28 cellular contexts compared by ENCODE assay signal in the genomic region with DNA sequence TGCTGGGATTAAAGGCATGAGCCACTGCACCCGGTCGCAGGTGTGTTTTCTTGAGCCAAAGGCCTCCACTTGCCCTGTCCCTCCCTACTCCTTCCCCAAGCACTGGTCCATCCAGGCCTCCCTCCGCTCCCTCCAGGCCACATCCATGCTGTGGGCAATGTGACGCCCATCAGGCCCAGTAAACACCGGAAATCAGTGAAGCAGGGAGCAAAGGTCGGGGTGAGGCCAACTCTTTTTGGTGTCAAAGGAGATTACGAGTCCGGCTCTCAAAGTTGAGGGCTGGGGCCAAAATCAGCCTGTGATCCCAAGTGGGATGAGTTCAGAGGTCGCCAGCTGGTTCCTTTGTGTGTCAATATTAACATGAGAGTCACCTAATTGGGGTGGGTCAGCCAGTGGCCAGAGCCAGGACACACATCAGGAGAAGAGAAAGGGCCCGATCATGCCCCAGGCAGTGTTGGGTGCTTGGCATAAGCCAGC.
"Had no signal": no experiment of that assay in that cellular context is flagged by ENCODE, and none has a peak within 500 bp of the region (broad histone marks: within the 10 kb centered on the region; RNA-seq: fewer than 3 reads in every experiment).

No MANE protein-coding gene starts in this region.

- H3K4me3 ChIP-seq: dorsolateral prefrontal cortex, gastrocnemius medialis, hepatocyte, left ventricle myocardium inferior, lower lobe of right lung, smooth muscle cell, suprapubic skin, transverse colon, upper lobe of right lung, uterus had no signal

- H3K9me3 ChIP-seq: gastrocnemius medialis, left ventricle myocardium inferior, lower lobe of right lung, suprapubic skin, transverse colon, upper lobe of right lung, uterus had no signal

- H3K27me3 ChIP-seq: hepatocyte, uterus had no signal

- H3K79me2 ChIP-seq: hepatocyte, parathyroid adenoma had no signal

- H3K4me1 ChIP-seq: gastrocnemius medialis, left ventricle myocardium inferior, lower lobe of right lung, parathyroid adenoma, suprapubic skin, transverse colon, upper lobe of right lung, uterus had no signal

- H3K27ac ChIP-seq: dorsolateral prefrontal cortex, epithelial cell of prostate, gastrocnemius medialis, hepatocyte, left ventricle myocardium inferior, lower lobe of right lung, parathyroid adenoma, suprapubic skin, transverse colon, upper lobe of right lung, uterus had no signal

- FAIRE-seq: colon had no signal

- H3K4me2 ChIP-seq: hepatocyte, smooth muscle cell had no signal

- DNase-seq: dorsolateral prefrontal cortex; effector CD8-positive, alpha-beta T cell; endodermal cell; foreskin fibroblast; gastrocnemius medialis; head of caudate nucleus; left cardiac atrium; left ventricle myocardium inferior; lower lobe of right lung; naive thymus-derived CD8-positive, alpha-beta T cell; nephron progenitor cell; stimulated activated CD4-positive, alpha-beta T cell treated with anti-CD3 and anti-CD28 coated beads, Interleukin-12 subunit alpha, Interleukin-12 subunit beta, amount 100 ng/mL, for 4 hours; stimulated activated CD4-positive, alpha-beta T cell treated with anti-CD3 and anti-CD28 coated beads, Interleukin-1b, Interleukin-23, amount 100 ng/mL, for 48 hours; stimulated activated CD4-positive, alpha-beta T cell treated with anti-CD3 and anti-CD28 coated beads, Interleukin-4, amount 100 ng/mL, for 1 hour; stimulated activated CD8-positive, alpha-beta memory T cell treated with anti-CD3 and anti-CD28 coated beads, Interleukin-4, amount 100 ng/mL, for 48 hours; stimulated activated naive CD4-positive, alpha-beta T cell; stimulated activated naive CD8-positive, alpha-beta T cell treated with anti-CD3 and anti-CD28 coated beads, Interleukin-15, amount 100 ng/mL, for 72 hours; transverse colon; upper lobe of right lung; uterus had no signal

- H3K36me3 ChIP-seq: gastrocnemius medialis, left ventricle myocardium inferior, lower lobe of right lung, suprapubic skin, transverse colon, upper lobe of right lung, uterus had no signal

- H2AFZ ChIP-seq: hepatocyte, parathyroid adenoma had no signal

- H3K9ac ChIP-seq: parathyroid adenoma had no signal

- ATAC-seq: esophagus mucosa; gastrocnemius medialis; left cardiac atrium; lower lobe of right lung; naive thymus-derived CD8-positive, alpha-beta T cell; sciatic nerve; stimulated activated naive CD8-positive, alpha-beta T cell treated with anti-CD3 and anti-CD28 coated beads, Interleukin-15, amount 100 ng/mL, for 72 hours; upper lobe of right lung had no signal
